27 cellular contexts compared by ENCODE assay signal in the genomic region with DNA sequence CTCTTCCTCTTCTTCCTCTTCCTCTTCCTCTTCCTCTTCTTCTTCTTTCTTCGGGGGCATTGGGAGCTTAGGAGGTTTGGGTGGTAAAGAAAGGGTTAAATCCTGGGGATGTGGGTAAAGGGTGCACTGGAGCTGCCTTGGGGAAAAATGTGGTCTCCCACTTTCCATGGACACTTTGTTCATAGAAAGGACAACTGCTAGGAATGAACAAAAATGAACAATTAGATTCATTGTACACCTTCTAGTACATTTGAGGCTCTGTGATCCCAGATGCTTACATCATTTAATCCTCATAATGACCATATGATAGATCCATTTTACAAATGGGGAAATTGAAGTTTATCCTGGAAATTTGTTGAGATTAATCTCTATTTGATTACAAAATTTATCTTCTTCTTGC.
"Had no signal": no experiment of that assay in that cellular context is flagged by ENCODE, and none has a peak within 500 bp of the region (broad histone marks: within the 10 kb centered on the region; RNA-seq: fewer than 3 reads in every experiment).

No MANE protein-coding gene starts in this region.

- H3K4me1 Mint-ChIP-seq: activated CD4-positive, alpha-beta memory T cell treated with anti-CD3 and anti-CD28 coated beads, Interleukin-2, amount 10 ng/mL, durations not matched to agents 7 days and 5 days; activated CD4-positive, alpha-beta T cell treated with anti-CD3 and anti-CD28 coated beads, Interleukin-2, amount 10 ng/mL, durations not matched to agents 7 days and 5 days; activated T-helper 17 cell treated with anti-CD3 and anti-CD28 coated beads, Interleukin-2, amount 50 U/mL, for 72 hours; central memory CD8-positive, alpha-beta T cell had no signal

- H3K27ac Mint-ChIP-seq: activated CD4-positive, alpha-beta memory T cell treated with anti-CD3 and anti-CD28 coated beads, Interleukin-2, amount 10 ng/mL, durations not matched to agents 7 days and 5 days; activated CD4-positive, alpha-beta T cell treated with anti-CD3 and anti-CD28 coated beads, Interleukin-2, amount 10 ng/mL, durations not matched to agents 7 days and 5 days; activated naive CD8-positive, alpha-beta T cell; activated T-helper 17 cell treated with anti-CD3 and anti-CD28 coated beads, Interleukin-2, amount 50 U/mL, for 72 hours; dendritic cell treated with granulocyte-macrophage colony-stimulating factor and Interleukin-4, amounts not matched to agents 40 ng/mL and 50 ng/mL, for 4 days; endodermal cell; WTC11 had no signal

- H3K27me3 Mint-ChIP-seq: activated CD4-positive, alpha-beta memory T cell treated with anti-CD3 and anti-CD28 coated beads, Interleukin-2, amount 10 ng/mL, durations not matched to agents 7 days and 5 days; activated CD4-positive, alpha-beta T cell treated with anti-CD3 and anti-CD28 coated beads, Interleukin-2, amount 10 ng/mL, durations not matched to agents 7 days and 5 days; activated naive CD8-positive, alpha-beta T cell; activated T-helper 17 cell treated with anti-CD3 and anti-CD28 coated beads, Interleukin-2, amount 50 U/mL, for 72 hours; central memory CD8-positive, alpha-beta T cell; dendritic cell treated with granulocyte-macrophage colony-stimulating factor and Interleukin-4, amounts not matched to agents 40 ng/mL and 50 ng/mL, for 4 days had no signal

- H3K4me3 Mint-ChIP-seq: activated CD4-positive, alpha-beta memory T cell treated with anti-CD3 and anti-CD28 coated beads, Interleukin-2, amount 10 ng/mL, durations not matched to agents 7 days and 5 days; activated CD4-positive, alpha-beta T cell treated with anti-CD3 and anti-CD28 coated beads, Interleukin-2, amount 10 ng/mL, durations not matched to agents 7 days and 5 days; activated naive CD8-positive, alpha-beta T cell; activated T-cell treated with anti-CD3 and anti-CD28 coated beads, Interleukin-2, amount 50 U/mL, for 4 hours; activated T-helper 17 cell treated with anti-CD3 and anti-CD28 coated beads, Interleukin-2, amount 50 U/mL, for 72 hours; central memory CD8-positive, alpha-beta T cell; dendritic cell treated with granulocyte-macrophage colony-stimulating factor and Interleukin-4, amounts not matched to agents 40 ng/mL and 50 ng/mL, for 4 days; endodermal cell; WTC11 had no signal

- ATAC-seq: activated T-cell treated with anti-CD3 and anti-CD28 coated beads, Interleukin-2, amount 50 U/mL, for 4 hours; activated T-helper 17 cell treated with anti-CD3 and anti-CD28 coated beads, Interleukin-2, amount 50 U/mL, for 72 hours; esophagus mucosa; gastroesophageal sphincter; heart right ventricle had no signal

- H3K36me3 Mint-ChIP-seq: activated naive CD8-positive, alpha-beta T cell had no signal

- H3K4me1 ChIP-seq: gastroesophageal sphincter had no signal

- H3K36me3 ChIP-seq: brain microvascular endothelial cell, gastroesophageal sphincter, heart right ventricle had no signal

- DNase-seq: activated CD4-positive, alpha-beta memory T cell treated with anti-CD3 and anti-CD28 coated beads, Interleukin-2, amount 10 ng/mL, durations not matched to agents 7 days and 5 days; activated CD4-positive, alpha-beta T cell treated with anti-CD3 and anti-CD28 coated beads for 1 hour; activated CD4-positive, alpha-beta T cell treated with anti-CD3 and anti-CD28 coated beads for 4 hours; activated CD4-positive, alpha-beta T cell treated with anti-CD3 and anti-CD28 coated beads, Interleukin-2, amount 10 ng/mL, durations not matched to agents 7 days and 5 days; activated CD4-positive, alpha-beta T cell treated with anti-CD3 and anti-CD28 coated beads, Interleukin-2, amount 50 U/mL, for 4 hours; activated effector memory CD4-positive, alpha-beta T cell treated with Interleukin-2 at 50 U/mL for 16 hours; activated gamma-delta T cell treated with Interleukin-2 at 50 U/mL for 16 hours; activated naive CD4-positive, alpha-beta T cell treated with anti-CD3 and anti-CD28 coated beads, Interleukin-2, amount 50 U/mL, for 16 hours; activated naive CD4-positive, alpha-beta T cell treated with Interleukin-2 at 50 U/mL for 16 hours; activated T-cell treated with anti-CD3 and anti-CD28 coated beads, Interleukin-2, amount 50 U/mL, for 4 hours; amniotic stem cell; anterior cingulate cortex; dorsolateral prefrontal cortex; effector memory CD4-positive, alpha-beta T cell; endodermal cell; heart right ventricle; T-helper 2 cell had no signal

- H3K27me3 ChIP-seq: brain microvascular endothelial cell, dorsolateral prefrontal cortex, gastroesophageal sphincter, heart right ventricle had no signal

- H3K9me3 Mint-ChIP-seq: activated CD4-positive, alpha-beta memory T cell treated with anti-CD3 and anti-CD28 coated beads, Interleukin-2, amount 10 ng/mL, durations not matched to agents 7 days and 5 days; activated CD4-positive, alpha-beta T cell treated with anti-CD3 and anti-CD28 coated beads, Interleukin-2, amount 10 ng/mL, durations not matched to agents 7 days and 5 days; activated T-helper 17 cell treated with anti-CD3 and anti-CD28 coated beads, Interleukin-2, amount 50 U/mL, for 72 hours; endodermal cell had no signal

- H3K4me3 ChIP-seq: coronary artery, dorsolateral prefrontal cortex, gastroesophageal sphincter, heart right ventricle had no signal

- H3K27ac ChIP-seq: brain microvascular endothelial cell, coronary artery, gastroesophageal sphincter, heart right ventricle, VCaP had no signal

- H3K9me3 ChIP-seq: gastroesophageal sphincter, heart right ventricle had no signal
